Comparison of ENCODE assay signal across 10 cellular contexts in genomic region chr19:16327501-16327900, GRCh38. TPM values are rescaled to one million over a fixed set of nuclear protein-coding genes. Genes with fewer than 3 reads are reported as not detected.
DNase-seq lines count a peak whose midpoint lies in the region; ATAC-seq and TF ChIP-seq lines count a peak whose summit lies in the region.
"Had no signal": no experiment of that assay in that cellular context is flagged by ENCODE, and none has a peak within 500 bp of the region (broad histone marks: within the 10 kb centered on the region; RNA-seq: fewer than 3 reads in every experiment).

No MANE protein-coding gene starts in this region.

- H3K9me3 Mint-ChIP-seq in nephron, result no peaks in the 10 kb centered on the region

- peak overlapping the region; percentile 89 to 99 (median 98) for H3K4me2 ChIP-seq in BLaER1 treated with 17β-estradiol and CSF1 and Interleukin-3, amounts not matched to agents 10 nM and 100 nM
- H3K4me2 ChIP-seq in MM.1S (ENCODE audit: low read depth, low read length), result peak overlapping the region; percentile 87

- ATAC-seq in GM21381 (IDR thresholded peaks at IDR 0.05; ENCODE audit: unreplicated experiment), result no peak

- H3K27me3 ChIP-seq in BLaER1 treated with 17β-estradiol and CSF1 and Interleukin-3, amounts not matched to agents 10 nM and 100 nM, result peaks cover 0 to 28% (median 5%) of the 10 kb centered on the region in 11 experiments; a peak in 9 of 22 replicates
- no peaks in the 10 kb centered on the region for H3K27me3 ChIP-seq in MM.1S (replicated peaks; ENCODE audit: insufficient read depth, low read length)

- peaks cover 76% of the 10 kb centered on the region for H3K27me3 Mint-ChIP-seq in nephron (ENCODE audit: low read depth)

- peaks cover 48 to 73% (median 65%) of the 10 kb centered on the region in 10 experiments for H3K4me1 ChIP-seq in BLaER1 treated with 17β-estradiol and CSF1 and Interleukin-3, amounts not matched to agents 10 nM and 100 nM
- H3K4me1 ChIP-seq in MM.1S (ENCODE audit: low read length), result peaks cover 41% of the 10 kb centered on the region

- intact Hi-C loops in posterior vena cava (cut with DNase I), result loop anchor here (1.0 to 10.0 kb wide), 2 partner anchors 42 to 263 kb away; no protein-coding TSS in a partner anchor

- H3K4me3 Mint-ChIP-seq in nephron, result peak overlapping the region; percentile 44 to 91 (median 71)

- H3K9ac ChIP-seq in BLaER1 treated with 17β-estradiol and CSF1 and Interleukin-3, amounts not matched to agents 10 nM and 100 nM, result peak overlapping the region; percentile 96 to 99 (median 98)
- peak overlapping the region; percentile 85 for H3K9ac ChIP-seq in MM.1S (ENCODE audit: low read length)

- H3K9me3 ChIP-seq in BLaER1 treated with 17β-estradiol and CSF1 and Interleukin-3, amounts not matched to agents 10 nM and 100 nM (replicated peaks in 1 of 11), result peaks cover 0 to 12% (median 6%) of the 10 kb centered on the region in 11 experiments; a peak in 8 of 22 replicates
- no peaks in the 10 kb centered on the region for H3K9me3 ChIP-seq in MM.1S (replicated peaks; ENCODE audit: insufficient read depth, low read length)

- H4K20me1 ChIP-seq in BLaER1 treated with 17β-estradiol and CSF1 and Interleukin-3, amounts not matched to agents 10 nM and 100 nM, result peaks cover 22 to 35% (median 27%) of the 10 kb centered on the region in 11 experiments; a peak in 21 of 22 replicates
- H4K20me1 ChIP-seq in MM.1S (ENCODE audit: insufficient read depth, low read length), result no peaks in the 10 kb centered on the region

- peak overlapping the region; percentile 84 to 100 (median 96) for H3K4me3 ChIP-seq in BLaER1 treated with 17β-estradiol and CSF1 and Interleukin-3, amounts not matched to agents 10 nM and 100 nM
- peak overlapping the region; percentile 66 for H3K4me3 ChIP-seq in MM.1S (ENCODE audit: low read length)

- peaks cover 16% of the 10 kb centered on the region for H3K79me2 ChIP-seq in MM.1S (ENCODE audit: low read length)

- no peak overlapping the region for H3K27ac Mint-ChIP-seq in nephron

- peaks cover 19% of the 10 kb centered on the region for H3K4me1 Mint-ChIP-seq in nephron

- DNase-seq in MM.1S (peak; percentile 76), caudate nucleus (lab: John Stamatoyannopoulos, UW) (no peak), HT-29 (ENCODE audit: low spot score) (no peak), posterior vena cava (ENCODE audit: low spot score) (no peak)
- DNase-seq in stimulated activated CD4-positive, alpha-beta T cell treated with anti-CD3 and anti-CD28 coated beads, Interleukin-4, amount 100 ng/mL, for 24 hours, result no peak
- DNase-seq: amniotic stem cell, NCI-H1105 treated with DMSO at 0.1 percent for 48 hours had no signal

- peaks cover 18 to 44% (median 32%) of the 10 kb centered on the region in 11 experiments; a peak in 21 of 22 replicates for H3K36me3 ChIP-seq in BLaER1 treated with 17β-estradiol and CSF1 and Interleukin-3, amounts not matched to agents 10 nM and 100 nM
- no peaks in the 10 kb centered on the region for H3K36me3 ChIP-seq in MM.1S (replicated peaks; ENCODE audit: insufficient read depth, low read length)

- peaks cover 65% of the 10 kb centered on the region for H3F3A ChIP-seq in MM.1S (ENCODE audit: insufficient read depth, low read length)

- peaks cover 10% of the 10 kb centered on the region for H3K36me3 Mint-ChIP-seq in nephron (ENCODE audit: low read depth)

- H2AFZ ChIP-seq in MM.1S (ENCODE audit: low read length), result no peak overlapping the region

- H3K27ac ChIP-seq in BLaER1 treated with 17β-estradiol and CSF1 and Interleukin-3, amounts not matched to agents 10 nM and 100 nM, result peak overlapping the region; percentile 92 to 99 (median 96)
- H3K27ac ChIP-seq in MM.1S (ENCODE audit: low read length) (peak overlapping the region; percentile 85), caudate nucleus (ENCODE audit: low read depth, low read length) (peak overlapping the region; percentile 85)

- H3K9me2 ChIP-seq in MM.1S (replicated peaks; ENCODE audit: insufficient read depth, low read length), result no peaks in the 10 kb centered on the region

- TF ChIP-seq CTCF in MM.1S (IDR thresholded peaks at IDR 0.05; ENCODE audit: low read length) (no peak), nephron (IDR thresholded peaks at IDR 0.05; ENCODE audit: unreplicated experiment in 3 of 3) (no peak)

RNA-seq across cellular contexts. Expression of gene KLF2, which starts 2.9 kb away (rescaled TPM):
- total RNA-seq in HT-29 (2014; rRNA removed; shearing (Covaris generic)), result 3.5 and 5.9 TPM in 2 replicates
- 100 to 1,000 TPM in 1 of 2 donors, 10 to 100 TPM in 1; 97.8 to 208 TPM for total RNA-seq in posterior vena cava

Comparison
In these comparisons a context has a peak if more than half of its experiments do, and no peak if none do; other contexts are left out.
1. RNA of gene KLF2, which starts 2.9 kb away (total RNA-seq): 97.8 to 208 TPM in posterior vena cava; 3.5 to 5.9 TPM in HT-29; every median in the first group is over 10 times any median in the second.
2. Peak in every context shown above with its lines, with median percentiles within 50 percentile points of each other: H3K27ac ChIP-seq.